ENCODE assay signal across 8 cellular contexts in genomic region chr11:61828379-61828628, GRCh38. TPM values are rescaled to one million over a fixed set of nuclear protein-coding genes. Genes with fewer than 3 reads are reported as not detected.
DNase-seq lines count a peak whose midpoint lies in the region; ATAC-seq, FAIRE-seq and TF ChIP-seq lines count a peak whose summit lies in the region.

No MANE protein-coding gene starts in this region.

- H3K27me3 ChIP-seq in RWPE2 (ENCODE audit: insufficient read depth, poor library complexity, severe bottlenecking) (no peaks in the 10 kb centered on the region), skeletal muscle satellite cell (ENCODE audit: control insufficient read depth, insufficient read depth, low read length) (no peaks in the 10 kb centered on the region)

- DNase-seq in RWPE2 (ENCODE audit: low spot score) (no peak), fibroblast of villous mesenchyme (ENCODE audit: low read depth) (no peak), GM19239 (ENCODE audit: insufficient read length, low spot score) (no peak), COLO829 (ENCODE audit: low spot score) (no peak), DMS79 (lab: John Stamatoyannopoulos, UW) (no peak)

- FAIRE-seq in GM19239 (lab: Jason Lieb, UNC) = no peak

- H3K4me1 ChIP-seq in RWPE2 (ENCODE audit: insufficient read depth, poor library complexity, severe bottlenecking) = peaks cover 11% of the 10 kb centered on the region
- peaks cover 34% of the 10 kb centered on the region for H3K4me1 ChIP-seq in skeletal muscle satellite cell (ENCODE audit: control insufficient read depth, insufficient read depth, low read length)

- ATAC-seq in GM19438 (IDR thresholded peaks at IDR 0.05; ENCODE audit: low read depth, unreplicated experiment) (peak; percentile 1), RWPE2 (ENCODE audit: low read depth) (no peak), HG02870 (IDR thresholded peaks at IDR 0.05; ENCODE audit: unreplicated experiment) (no peak)

- H3K4me2 ChIP-seq in skeletal muscle satellite cell (ENCODE audit: low read length) = peak overlapping the region; percentile 99

- H3K27ac ChIP-seq in RWPE2 (ENCODE audit: poor library complexity, severe bottlenecking) = peak overlapping the region; percentile 76

- peaks cover 42% of the 10 kb centered on the region for H3K36me3 ChIP-seq in RWPE2 (ENCODE audit: low read depth)
- H3K36me3 ChIP-seq in skeletal muscle satellite cell (ENCODE audit: insufficient read depth, low read length) = no peaks in the 10 kb centered on the region

- peak overlapping the region; percentile 73 for H3K9ac ChIP-seq in skeletal muscle satellite cell (ENCODE audit: low read depth, low read length)

- H3K9me3 ChIP-seq in RWPE2 (ENCODE audit: severe bottlenecking) (no peaks in the 10 kb centered on the region), skeletal muscle satellite cell (replicated peaks; ENCODE audit: low read length) (no peaks in the 10 kb centered on the region)

- TF ChIP-seq CTCF in RWPE2 (IDR thresholded peaks at IDR 0.05; ENCODE audit: poor library complexity, severe bottlenecking) = no peak
- TF ChIP-seq CTCF in fibroblast of villous mesenchyme (IDR thresholded peaks at IDR 0.05; ENCODE audit: insufficient read depth, low read depth, low read length) = no peak

- peak overlapping the region; percentile 54 for H3K4me3 ChIP-seq in RWPE2 (ENCODE audit: severe bottlenecking)
- peak overlapping the region; percentile 98 for H3K4me3 ChIP-seq in fibroblast of villous mesenchyme (ENCODE audit: low read depth, low read length)
- peak overlapping the region; percentile 78 for H3K4me3 ChIP-seq in skeletal muscle satellite cell (ENCODE audit: low read length)

RNA-seq across cellular contexts. Expression of gene FADS2, which starts 0.2 kb away (rescaled TPM):
- total RNA-seq in fibroblast of villous mesenchyme = 713 and 741 TPM in 2 replicates
- 86.9 and 305 TPM in 2 replicates for total RNA-seq in skeletal muscle satellite cell (2012; rRNA removed)

RNA-seq across cellular contexts. Expression of gene FADS1, which starts 11.5 kb away (rescaled TPM):
- 190 and 244 TPM in 2 replicates for total RNA-seq in fibroblast of villous mesenchyme
- total RNA-seq in skeletal muscle satellite cell (2012; rRNA removed) = 52.4 and 146 TPM in 2 replicates

RNA-seq across cellular contexts. Expression of gene FEN1, which starts 35.6 kb away (rescaled TPM):
- total RNA-seq in fibroblast of villous mesenchyme = 23.8 and 27.6 TPM in 2 replicates
- 28.4 and 30.7 TPM in 2 replicates for total RNA-seq in skeletal muscle satellite cell (2012; rRNA removed)

RNA-seq across cellular contexts. Expression of gene TMEM258, which starts 35.9 kb away (rescaled TPM):
- 40.6 and 76.4 TPM in 2 replicates for total RNA-seq in fibroblast of villous mesenchyme
- 56.5 and 69.9 TPM in 2 replicates for total RNA-seq in skeletal muscle satellite cell (2012; rRNA removed)
